Comparison of ENCODE assay signal across 1 cellular context in genomic region chr7:65379318-65379717, GRCh38.
TF ChIP-seq lines count a peak whose summit lies in the region.

No MANE protein-coding gene starts in this region.

TF ChIP-seq in SK-N-SH treated with all-trans-retinoic acid at 6 μM for 48 hours, 23 proteins besides CTCF, POLR2A, EP300 and RAD21 (continued from another document):
- TF ChIP-seq PATZ1 (CRISPR knock-in tag; IDR thresholded peaks at IDR 0.05; ENCODE audit: borderline replicate concordance) (no peak), TSHZ2 (CRISPR knock-in tag; IDR thresholded peaks at IDR 0.05) (no peak), BACH2 (CRISPR knock-in tag; IDR thresholded peaks at IDR 0.05; ENCODE audit: borderline replicate concordance) (no peak), CREB5 (CRISPR knock-in tag; IDR thresholded peaks at IDR 0.05; ENCODE audit: low read depth) (no peak), ISL1 (CRISPR knock-in tag; IDR thresholded peaks at IDR 0.05) (no peak), ZNF565 (CRISPR knock-in tag; conservative IDR thresholded peaks at IDR 0.05; ENCODE audit: low read depth) (no peak), PPARA (CRISPR knock-in tag; IDR thresholded peaks at IDR 0.05; ENCODE audit: borderline replicate concordance) (no peak), CSRNP3 (CRISPR knock-in tag; IDR thresholded peaks at IDR 0.05) (no peak), RARB (CRISPR knock-in tag; IDR thresholded peaks at IDR 0.05) (no peak)
